ENCODE assay signal across 23 cellular contexts in genomic region chr16:10684541-10685151, GRCh38. TPM values are rescaled to one million over a fixed set of nuclear protein-coding genes. Genes with fewer than 3 reads are reported as not detected.
A peak's percentile ranks its signal among the peaks of the same experiment; 100 is the strongest.
DNase-seq lines count a peak whose midpoint lies in the region; ATAC-seq and TF ChIP-seq lines count a peak whose summit lies in the region.
"Had no signal": no experiment of that assay in that cellular context is flagged by ENCODE, and none has a peak within 500 bp of the region (broad histone marks: within the 10 kb centered on the region; RNA-seq: fewer than 3 reads in every experiment).

No MANE protein-coding gene starts in this region.

- no peaks in the 10 kb centered on the region for H3K4me1 Mint-ChIP-seq in natural killer cell treated with Interleukin-12 subunit alpha and Interleukin-12 subunit beta and Interleukin-15 and Interleukin-18, amount 100 ng/mL, for 72 hours (ENCODE audit: low read depth in 2 of 2)
- H3K4me1 Mint-ChIP-seq in natural killer cell = no peaks in the 10 kb centered on the region
- no peaks in the 10 kb centered on the region for H3K4me1 Mint-ChIP-seq in stimulated activated memory B cell treated with anti-CD40 and anti-IgM and Interleukin-4, amounts not matched to agents 10 μg/mL and 1 μg/mL and 100 μg/mL, for 72 hours
- H3K4me1 Mint-ChIP-seq in CD14-positive monocyte = no peaks in the 10 kb centered on the region
- H3K4me1 Mint-ChIP-seq: B cell; CD4-positive, alpha-beta memory T cell had no signal

- no peak for DNase-seq in natural killer cell treated with Interleukin-12 subunit alpha and Interleukin-12 subunit beta and Interleukin-15 and Interleukin-18, amount 100 ng/mL, for 72 hours (ENCODE audit: low spot score)
- no peak for DNase-seq in natural killer cell
- peak; percentile 78 for DNase-seq in mesenteric fat pad (ENCODE audit: low spot score)
- DNase-seq in CD14-positive monocyte (ENCODE audit: low spot score) = no peak
- DNase-seq in NK-92 (lab: John Stamatoyannopoulos, UW; ENCODE audit: unreplicated experiment) = no peak
- DNase-seq: CD4-positive, alpha-beta memory T cell; DND-41; GOT3; HCEC 1CT; KG1; NCI-H1092; NCI-H1436; NCI-H187 treated with DMSO at 0.1 percent for 48 hours; NCI-H2107; NCI-H446 treated with DMSO at 0.1 percent for 48 hours; NCI-H526 treated with DMSO at 0.1 percent for 48 hours; NK-92 treated with Interleukin-12 subunit alpha and Interleukin-12 subunit beta, amount 100 ng/mL, for 24 hours; Peyer's patch had no signal

- H3K4me3 Mint-ChIP-seq in natural killer cell treated with Interleukin-12 subunit alpha and Interleukin-12 subunit beta and Interleukin-15 and Interleukin-18, amount 100 ng/mL, for 72 hours = no peak overlapping the region
- H3K4me3 Mint-ChIP-seq in natural killer cell (no peak overlapping the region), CD14-positive monocyte (no peak overlapping the region)
- no peak overlapping the region for H3K4me3 Mint-ChIP-seq in stimulated activated memory B cell treated with anti-CD40 and anti-IgM and Interleukin-4, amounts not matched to agents 10 μg/mL and 1 μg/mL and 100 μg/mL, for 72 hours
- H3K4me3 Mint-ChIP-seq: B cell; CD4-positive, alpha-beta memory T cell had no signal

- H3K27me3 Mint-ChIP-seq in natural killer cell treated with Interleukin-12 subunit alpha and Interleukin-12 subunit beta and Interleukin-15 and Interleukin-18, amount 100 ng/mL, for 72 hours = peaks cover 2 to 30% of the 10 kb centered on the region in 2 donors
- H3K27me3 Mint-ChIP-seq in natural killer cell (ENCODE audit: low read depth in 2 of 2) (peaks cover 6 to 12% of the 10 kb centered on the region in 2 donors), CD14-positive monocyte (ENCODE audit: low read depth in 3 of 3) (peaks cover 0 to 7% (median 4%) of the 10 kb centered on the region in 3 donors)
- H3K27me3 Mint-ChIP-seq in stimulated activated memory B cell treated with anti-CD40 and anti-IgM and Interleukin-4, amounts not matched to agents 10 μg/mL and 1 μg/mL and 100 μg/mL, for 72 hours = peaks cover 49% of the 10 kb centered on the region

- no peaks in the 10 kb centered on the region for H3K36me3 Mint-ChIP-seq in natural killer cell treated with Interleukin-12 subunit alpha and Interleukin-12 subunit beta and Interleukin-15 and Interleukin-18, amount 100 ng/mL, for 72 hours
- H3K36me3 Mint-ChIP-seq in natural killer cell (no peaks in the 10 kb centered on the region), CD14-positive monocyte (no peaks in the 10 kb centered on the region)
- H3K36me3 Mint-ChIP-seq in stimulated activated memory B cell treated with anti-CD40 and anti-IgM and Interleukin-4, amounts not matched to agents 10 μg/mL and 1 μg/mL and 100 μg/mL, for 72 hours = no peaks in the 10 kb centered on the region
- H3K36me3 Mint-ChIP-seq: CD4-positive, alpha-beta memory T cell had no signal

- ATAC-seq in natural killer cell treated with Interleukin-12 subunit alpha and Interleukin-12 subunit beta and Interleukin-15 and Interleukin-18, amount 100 ng/mL, for 72 hours = peak; percentile 40 to 41
- no peak for ATAC-seq in natural killer cell
- ATAC-seq in stimulated activated memory B cell treated with anti-CD40 and anti-IgM and Interleukin-4, amounts not matched to agents 10 μg/mL and 1 μg/mL and 100 μg/mL, for 72 hours = peak; percentile 24
- ATAC-seq in HG03025 (IDR thresholded peaks at IDR 0.05; ENCODE audit: low FRiP score, unreplicated experiment) = no peak
- ATAC-seq: A549, SK-N-SH treated with all-trans-retinoic acid at 6 μM for 48 hours had no signal

- H3K27ac Mint-ChIP-seq in natural killer cell treated with Interleukin-12 subunit alpha and Interleukin-12 subunit beta and Interleukin-15 and Interleukin-18, amount 100 ng/mL, for 72 hours = no peak overlapping the region
- H3K27ac Mint-ChIP-seq in natural killer cell (no peak overlapping the region), CD14-positive monocyte (no peak overlapping the region)
- no peak overlapping the region for H3K27ac Mint-ChIP-seq in stimulated activated memory B cell treated with anti-CD40 and anti-IgM and Interleukin-4, amounts not matched to agents 10 μg/mL and 1 μg/mL and 100 μg/mL, for 72 hours
- H3K27ac Mint-ChIP-seq: B cell; CD4-positive, alpha-beta memory T cell had no signal

- no peaks in the 10 kb centered on the region for H3K9me3 Mint-ChIP-seq in natural killer cell treated with Interleukin-12 subunit alpha and Interleukin-12 subunit beta and Interleukin-15 and Interleukin-18, amount 100 ng/mL, for 72 hours
- H3K9me3 Mint-ChIP-seq in natural killer cell = no peaks in the 10 kb centered on the region
- H3K9me3 Mint-ChIP-seq in stimulated activated memory B cell treated with anti-CD40 and anti-IgM and Interleukin-4, amounts not matched to agents 10 μg/mL and 1 μg/mL and 100 μg/mL, for 72 hours = no peaks in the 10 kb centered on the region
- peaks cover 0 to 1% (median 0%) of the 10 kb centered on the region in 7 donors for H3K9me3 Mint-ChIP-seq in CD14-positive monocyte

- TF ChIP-seq CTCF in natural killer cell (IDR thresholded peaks at IDR 0.05) = no peak
- TF ChIP-seq CTCF in CD14-positive monocyte (IDR thresholded peaks at IDR 0.05) = no peak

- intact Hi-C loops in natural killer cell (cut with micrococcal nuclease) = no loop called here
- intact Hi-C loops in CD14-positive monocyte (cut with micrococcal nuclease) = no loop called here

RNA-seq across cellular contexts. Expression of gene TEKT5, which starts 10.1 kb away (rescaled TPM):
- total RNA-seq in natural killer cell treated with Interleukin-12 subunit alpha and Interleukin-12 subunit beta and Interleukin-15 and Interleukin-18, amount 100 ng/mL, for 72 hours = under 1 TPM in 1 of 2 donors, not detected in 1; 0.28 TPM
- total RNA-seq in natural killer cell (1 to 10 TPM in 1 of 3 donors, not detected in 2; 1.1 TPM), mesenteric fat pad (not detected)
- polyA plus RNA-seq in CD14-positive monocyte = not detected
- total RNA-seq: CD4-positive, alpha-beta memory T cell had no signal
- polyA plus RNA-seq: CD4-positive, alpha-beta memory T cell had no signal

RNA-seq across cellular contexts. Expression of gene NUBP1, which starts 59.0 kb away (rescaled TPM):
- total RNA-seq in natural killer cell treated with Interleukin-12 subunit alpha and Interleukin-12 subunit beta and Interleukin-15 and Interleukin-18, amount 100 ng/mL, for 72 hours = 10 to 100 TPM; 31.8 to 41.3 TPM
- 10 to 100 TPM; 19.3 to 25.6 (median 20.5) TPM for total RNA-seq in natural killer cell
- total RNA-seq in mesenteric fat pad = 32.9 TPM
- polyA plus RNA-seq in CD14-positive monocyte = 10 to 100 TPM; 54.3 to 56.6 TPM

Comparison
In these comparisons a context has a peak if more than half of its experiments do, and no peak if none do; other contexts are left out.
1. ATAC-seq: peak in natural killer cell treated with Interleukin-12 subunit alpha and Interleukin-12 subunit beta and Interleukin-15 and Interleukin-18, amount 100 ng/mL, for 72 hours (2 of 2) and stimulated activated memory B cell treated with anti-CD40 and anti-IgM and Interleukin-4, amounts not matched to agents 10 μg/mL and 1 μg/mL and 100 μg/mL, for 72 hours (single experiment); none in natural killer cell (0 of 3) and HG03025 (single experiment).